In the genomic region with DNA sequence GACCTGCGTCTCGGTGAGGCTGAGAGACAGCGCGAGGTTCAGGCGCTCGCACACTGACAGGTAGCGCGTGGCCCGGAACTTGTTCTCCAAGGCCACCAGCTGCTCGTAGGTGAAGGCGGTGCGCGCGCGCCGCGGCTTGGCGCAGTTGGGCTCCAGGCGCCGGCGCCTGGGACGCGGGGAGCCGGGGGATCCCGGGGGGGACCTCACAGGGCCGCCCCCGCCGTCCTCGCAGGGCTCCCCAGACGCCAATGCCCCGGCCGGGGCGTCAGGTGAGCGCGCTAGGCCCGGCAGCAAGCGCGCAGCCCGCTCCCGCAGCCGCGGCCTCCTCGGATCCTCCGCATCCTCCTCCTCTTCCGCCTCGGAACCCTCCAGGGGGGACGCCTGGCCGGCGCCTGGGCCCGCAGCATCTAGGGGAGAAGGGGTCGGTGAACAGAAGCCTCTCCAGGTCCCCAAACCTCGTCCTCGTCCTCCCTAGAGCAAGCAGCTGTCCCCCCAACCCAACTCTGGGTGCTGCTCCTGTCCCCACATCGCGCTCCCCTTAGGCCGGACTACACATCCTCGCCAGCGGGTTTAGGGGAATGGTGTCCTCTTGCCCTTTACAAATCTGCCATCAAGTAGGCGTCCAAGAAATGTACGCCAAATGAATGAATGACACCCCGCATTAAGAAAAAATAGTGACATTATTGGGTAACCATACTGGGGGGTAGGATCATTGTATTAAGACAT, we compare ENCODE assay signal across 11 cellular contexts. TPM values are rescaled to one million over a fixed set of nuclear protein-coding genes. Genes with fewer than 3 reads are reported as not detected.
DNase-seq lines count a peak whose midpoint lies in the region; ATAC-seq, FAIRE-seq and TF ChIP-seq lines count a peak whose summit lies in the region.
"Had no signal": no experiment of that assay in that cellular context is flagged by ENCODE, and none has a peak within 500 bp of the region (broad histone marks: within the 10 kb centered on the region; RNA-seq: fewer than 3 reads in every experiment).

No MANE protein-coding gene starts in this region.

- no peak overlapping the region for H2AFZ ChIP-seq in GM23248
- no peak overlapping the region for H2AFZ ChIP-seq in H1 (ENCODE audit: low read length)
- H2AFZ ChIP-seq in neuron (ENCODE audit: low read depth, low read length): peak overlapping the region; percentile 54

- H3K9me3 ChIP-seq in CD8-positive, alpha-beta T cell (ENCODE audit: low read length): no peaks in the 10 kb centered on the region
- no peaks in the 10 kb centered on the region for H3K9me3 ChIP-seq in GM23248 (ENCODE audit: low read depth)
- no peaks in the 10 kb centered on the region for H3K9me3 ChIP-seq in H1 (ENCODE audit: insufficient read depth in 2 of 2, low read depth in 1 of 2, low read length in 1 of 2)
- H3K9me3 ChIP-seq in neuron (ENCODE audit: low read length): no peaks in the 10 kb centered on the region

- H3F3A ChIP-seq in GM23248 (ENCODE audit: insufficient read depth): no peaks in the 10 kb centered on the region

- H3K4me3 Mint-ChIP-seq in CD8-positive, alpha-beta T cell: peak overlapping the region; percentile 50
- H3K4me3 Mint-ChIP-seq in activated T-helper 1 cell treated with anti-CD3 and anti-CD28 coated beads, Interleukin-12 subunit alpha, Interleukin-12 subunit beta, Interleukin-2, Interleukin-4 antibody, amounts not matched to agents 30 ng/mL and 10 ng/mL and 1 ng/mL, durations not matched to agents 14 hours and 24 hours and 36 hours: no peak overlapping the region
- no peak overlapping the region for H3K4me3 Mint-ChIP-seq in T-helper 2 cell treated with Interferon-gamma antibody and Interleukin-4, amounts not matched to agents 5 μg/mL and 100 μg/mL, for 36 hours

- no peak for TF ChIP-seq POLR2A in H1 (IDR thresholded peaks at IDR 0.05; ENCODE audit: control extremely low read depth in 1 of 2, low read depth in 2 of 2, low read length in 2 of 2)

- no peak overlapping the region for H4K5ac ChIP-seq in H1 (ENCODE audit: insufficient read length, low read depth, low read length)

- no peak overlapping the region for H2BK120ac ChIP-seq in H1 (replicated peaks; ENCODE audit: low read depth, low read length)

- no peak overlapping the region for H2BK12ac ChIP-seq in H1 (ENCODE audit: low read depth, low read length)

- H2BK20ac ChIP-seq in H1 (ENCODE audit: low read length): no peak overlapping the region

- intact Hi-C loops in CD8-positive, alpha-beta T cell (cut with DNase I, micrococcal nuclease): no loop called here
- intact Hi-C loops in activated T-helper 1 cell treated with anti-CD3 and anti-CD28 coated beads, Interleukin-12 subunit alpha, Interleukin-12 subunit beta, Interleukin-2, Interleukin-4 antibody, amounts not matched to agents 30 ng/mL and 10 ng/mL and 1 ng/mL, durations not matched to agents 14 hours and 24 hours and 36 hours (cut with micrococcal nuclease): loop anchor here (5.0 kb wide), 1 partner anchor 1306 kb away; no protein-coding TSS in a partner anchor

- peak overlapping the region; percentile 37 for H3K14ac ChIP-seq in H1 (ENCODE audit: insufficient read length)

- H3K23ac ChIP-seq in H1 (ENCODE audit: insufficient read length): peak overlapping the region; percentile 4

- peaks cover 20% of the 10 kb centered on the region for H3K4me1 ChIP-seq in CD8-positive, alpha-beta T cell (ENCODE audit: insufficient read depth, low read length)
- H3K4me1 ChIP-seq in GM23248 (ENCODE audit: insufficient read depth) (no peaks in the 10 kb centered on the region), H1 (replicated peaks in 1 of 4; ENCODE audit: control insufficient read depth in 3 of 4, insufficient read depth in 4 of 4, low read length in 3 of 4) (peaks cover 11 to 26% (median 15%) of the 10 kb centered on the region in 4 experiments), neuron (ENCODE audit: insufficient read depth, low read length) (peaks cover 27% of the 10 kb centered on the region)

- TF ChIP-seq EP300 in H1 (IDR thresholded peaks at IDR 0.05; ENCODE audit: borderline replicate concordance in 1 of 2, low read depth in 2 of 2, low read length in 2 of 2): no peak

- H3K4me2 ChIP-seq in GM23248 (ENCODE audit: unreplicated experiment) (no peak overlapping the region), H1 (ENCODE audit: insufficient read depth in 1 of 2, low read depth in 2 of 2, low read length in 2 of 2) (peak overlapping the region; percentile 95 to 96)

- H2BK15ac ChIP-seq in H1 (ENCODE audit: low read length): no peak overlapping the region

- H3K18ac ChIP-seq in H1 (ENCODE audit: extremely low read depth, low read length): no peak overlapping the region

- no peak overlapping the region; the same call in 1 of the 2 replicates for H4K8ac ChIP-seq in H1 (ENCODE audit: extremely low read depth, insufficient read depth, low read length)

- no peak overlapping the region for H2BK5ac ChIP-seq in H1 (ENCODE audit: low read depth, low read length)

- H4K20me1 ChIP-seq in GM23248 (ENCODE audit: insufficient read depth) (no peaks in the 10 kb centered on the region), H1 (replicated peaks in 1 of 2; ENCODE audit: control insufficient read depth in 1 of 2, insufficient read depth in 2 of 2, low read length in 2 of 2) (peaks cover 0 to 15% of the 10 kb centered on the region in 2 experiments)

- ATAC-seq in CD8-positive, alpha-beta T cell: no peak

- H3K56ac ChIP-seq in H1 (replicated peaks; ENCODE audit: insufficient read length, low read depth, low read length): no peak overlapping the region

- H3K4ac ChIP-seq in H1 (replicated peaks; ENCODE audit: insufficient read length, low read depth, low read length): peak overlapping the region; percentile 76

- POLR2A ChIA-PET in CD8-positive, alpha-beta T cell (lab: Charles Lee): no interaction called here
- POLR2A ChIA-PET in H1 (lab: Charles Lee; ENCODE audit: partially characterized antibody): interaction anchor here (1.0 to 6.5 kb wide), 3 partner anchors 11 to 291 kb away, joined by 3 to 43 read pairs (median 3); a partner anchor contains a TSS

- FAIRE-seq in H1 (lab: Jason Lieb, UNC): no peak

- no peaks in the 10 kb centered on the region for H3K9me3 Mint-ChIP-seq in CD8-positive, alpha-beta T cell
- no peaks in the 10 kb centered on the region for H3K9me3 Mint-ChIP-seq in activated T-helper 1 cell treated with anti-CD3 and anti-CD28 coated beads, Interleukin-12 subunit alpha, Interleukin-12 subunit beta, Interleukin-2, Interleukin-4 antibody, amounts not matched to agents 30 ng/mL and 10 ng/mL and 1 ng/mL, durations not matched to agents 14 hours and 24 hours and 36 hours
- no peaks in the 10 kb centered on the region for H3K9me3 Mint-ChIP-seq in T-helper 2 cell treated with Interferon-gamma antibody and Interleukin-4, amounts not matched to agents 5 μg/mL and 100 μg/mL, for 36 hours

- TF ChIP-seq RAD21 in H1 (IDR thresholded peaks at IDR 0.05 in 1 of 2, conservative IDR thresholded peaks at IDR 0.05 in 1 of 2; ENCODE audit: low read depth in 2 of 2, low read length in 2 of 2): no peak

- H3K9ac ChIP-seq in GM23248 (no peak overlapping the region), H1 (replicated peaks in 1 of 4; ENCODE audit: extremely low read depth in 1 of 4, low read depth in 3 of 4, low read length in 3 of 4) (no peak overlapping the region)

- TF ChIP-seq CTCF in CD8-positive, alpha-beta T cell (IDR thresholded peaks at IDR 0.05): no peak
- no peak for TF ChIP-seq CTCF in H1 (IDR thresholded peaks at IDR 0.05; ENCODE audit: control extremely low read depth in 1 of 3, insufficient read depth in 1 of 3, low read depth in 1 of 3, low read length in 3 of 3)

- in situ Hi-C loops in GM23248 (cut with MboI): no loop called here

- H3K9me2 ChIP-seq in GM23248 (ENCODE audit: insufficient read depth): no peaks in the 10 kb centered on the region

- H3K27ac ChIP-seq in CD8-positive, alpha-beta T cell (ENCODE audit: low read depth, low read length): no peak overlapping the region
- H3K27ac ChIP-seq in GM23248: no peak overlapping the region
- no peak overlapping the region for H3K27ac ChIP-seq in H1 (ENCODE audit: low read depth, low read length)

- H3K79me1 ChIP-seq in H1 (ENCODE audit: low read depth, low read length): no peaks in the 10 kb centered on the region

- no peak overlapping the region for H2AK5ac ChIP-seq in H1 (ENCODE audit: low read depth, low read length)

- H3K36me3 Mint-ChIP-seq in CD8-positive, alpha-beta T cell: no peaks in the 10 kb centered on the region
- no peaks in the 10 kb centered on the region for H3K36me3 Mint-ChIP-seq in activated T-helper 1 cell treated with anti-CD3 and anti-CD28 coated beads, Interleukin-12 subunit alpha, Interleukin-12 subunit beta, Interleukin-2, Interleukin-4 antibody, amounts not matched to agents 30 ng/mL and 10 ng/mL and 1 ng/mL, durations not matched to agents 14 hours and 24 hours and 36 hours (ENCODE audit: low read depth)
- no peaks in the 10 kb centered on the region for H3K36me3 Mint-ChIP-seq in T-helper 2 cell treated with Interferon-gamma antibody and Interleukin-4, amounts not matched to agents 5 μg/mL and 100 μg/mL, for 36 hours (ENCODE audit: low read depth)

- H3K36me3 ChIP-seq in CD8-positive, alpha-beta T cell (ENCODE audit: insufficient read depth, low read length): no peaks in the 10 kb centered on the region
- no peaks in the 10 kb centered on the region for H3K36me3 ChIP-seq in GM23248 (ENCODE audit: low read depth)
- peaks cover 0 to 2% (median 0%) of the 10 kb centered on the region in 4 experiments; a peak in 1 of 8 replicates for H3K36me3 ChIP-seq in H1 (ENCODE audit: control insufficient read depth in 2 of 4, insufficient read depth in 4 of 4, low read length in 3 of 4)
- no peaks in the 10 kb centered on the region for H3K36me3 ChIP-seq in neuron (ENCODE audit: insufficient read depth, low read length)

- 3 to 5% methylated on average over 37 to 58 of the region's 61 CpGs for WGBS in GM23248 (ENCODE audit: low coverage in 1 of 2, low lambda C conversion rate in 2 of 2, missing lambda C conversion rate in 2 of 2), 2 experiments
- 5% methylated on average over 43 of the region's 61 CpGs; no CpG with 5 or more reads in 1 of the 2 experiments for WGBS in H1 (ENCODE audit: extremely low coverage in 1 of 2, insufficient coverage in 1 of 2, insufficient read length in 1 of 2, insufficient replicate concordance in 2 of 2, low coverage in 1 of 2, low lambda C conversion rate in 2 of 2, missing lambda C conversion rate in 1 of 2), 2 experiments

- no peak for DNase-seq in CD8-positive, alpha-beta T cell
- DNase-seq in GM23248: peak; percentile 13
- DNase-seq in H1 (ENCODE audit: low read depth in 1 of 2, low spot score in 2 of 2): no peak
- DNase-seq in activated T-helper 1 cell treated with anti-CD3 and anti-CD28 coated beads, Interleukin-12 subunit alpha, Interleukin-12 subunit beta, Interleukin-2, Interleukin-4 antibody, amounts not matched to agents 30 ng/mL and 10 ng/mL and 1 ng/mL, durations not matched to agents 14 hours and 24 hours and 36 hours (ENCODE audit: low spot score): no peak
- no peak for DNase-seq in amniotic stem cell (lab: John Stamatoyannopoulos, UW)
- DNase-seq in T-helper 2 cell treated with Interferon-gamma antibody and Interleukin-4, amounts not matched to agents 5 μg/mL and 100 μg/mL, for 36 hours (ENCODE audit: low spot score): no peak
- DNase-seq: amygdala, NCI-H1930 had no signal

- no peak overlapping the region for H3K4me3 ChIP-seq in CD8-positive, alpha-beta T cell (ENCODE audit: low read depth, low read length)
- no peak overlapping the region for H3K4me3 ChIP-seq in GM23248
- peak overlapping the region; percentile 33 to 72 (median 66) for H3K4me3 ChIP-seq in H1 (ENCODE audit: extremely low read depth in 1 of 4, insufficient read depth in 2 of 4, low read depth in 3 of 4, low read length in 4 of 4)
- peak overlapping the region; percentile 24 for H3K4me3 ChIP-seq in neuron (ENCODE audit: low read length)

- peaks cover 62% of the 10 kb centered on the region for H3K27me3 Mint-ChIP-seq in CD8-positive, alpha-beta T cell (ENCODE audit: low read depth)
- peaks cover 78% of the 10 kb centered on the region for H3K27me3 Mint-ChIP-seq in activated T-helper 1 cell treated with anti-CD3 and anti-CD28 coated beads, Interleukin-12 subunit alpha, Interleukin-12 subunit beta, Interleukin-2, Interleukin-4 antibody, amounts not matched to agents 30 ng/mL and 10 ng/mL and 1 ng/mL, durations not matched to agents 14 hours and 24 hours and 36 hours (ENCODE audit: insufficient read depth)
- H3K27me3 Mint-ChIP-seq in T-helper 2 cell treated with Interferon-gamma antibody and Interleukin-4, amounts not matched to agents 5 μg/mL and 100 μg/mL, for 36 hours (ENCODE audit: low read depth): peaks cover 75% of the 10 kb centered on the region

- H3K4me1 Mint-ChIP-seq in CD8-positive, alpha-beta T cell (ENCODE audit: low read depth): peaks cover 17% of the 10 kb centered on the region
- H3K4me1 Mint-ChIP-seq in activated T-helper 1 cell treated with anti-CD3 and anti-CD28 coated beads, Interleukin-12 subunit alpha, Interleukin-12 subunit beta, Interleukin-2, Interleukin-4 antibody, amounts not matched to agents 30 ng/mL and 10 ng/mL and 1 ng/mL, durations not matched to agents 14 hours and 24 hours and 36 hours (ENCODE audit: low read depth): peaks cover 6% of the 10 kb centered on the region
- peaks cover 3% of the 10 kb centered on the region for H3K4me1 Mint-ChIP-seq in T-helper 2 cell treated with Interferon-gamma antibody and Interleukin-4, amounts not matched to agents 5 μg/mL and 100 μg/mL, for 36 hours (ENCODE audit: low read depth)

- CTCF ChIA-PET in CD8-positive, alpha-beta T cell (lab: Charles Lee): no interaction called here
- CTCF ChIA-PET in H1 (lab: Charles Lee; ENCODE audit: partially characterized antibody): interaction anchor here (1.2 to 2.8 kb wide), 3 partner anchors 21 to 38 kb away, joined by 5 to 14 read pairs (median 5); no protein-coding TSS in a partner anchor

- H3K79me2 ChIP-seq in GM23248 (ENCODE audit: insufficient read depth) (no peaks in the 10 kb centered on the region), H1 (ENCODE audit: control insufficient read depth in 1 of 2, insufficient read depth in 2 of 2, low read length in 2 of 2) (no peaks in the 10 kb centered on the region)

- peaks cover 23% of the 10 kb centered on the region for H3K23me2 ChIP-seq in H1 (ENCODE audit: low read depth, low read length)

- H3K27ac Mint-ChIP-seq in CD8-positive, alpha-beta T cell: no peak overlapping the region
- H3K27ac Mint-ChIP-seq in activated T-helper 1 cell treated with anti-CD3 and anti-CD28 coated beads, Interleukin-12 subunit alpha, Interleukin-12 subunit beta, Interleukin-2, Interleukin-4 antibody, amounts not matched to agents 30 ng/mL and 10 ng/mL and 1 ng/mL, durations not matched to agents 14 hours and 24 hours and 36 hours: no peak overlapping the region
- no peak overlapping the region for H3K27ac Mint-ChIP-seq in T-helper 2 cell treated with Interferon-gamma antibody and Interleukin-4, amounts not matched to agents 5 μg/mL and 100 μg/mL, for 36 hours

- H4K91ac ChIP-seq in H1 (replicated peaks; ENCODE audit: insufficient read length, low read length): no peak overlapping the region

- peaks cover 32% of the 10 kb centered on the region for H3K27me3 ChIP-seq in CD8-positive, alpha-beta T cell (ENCODE audit: insufficient read depth, low read length)
- H3K27me3 ChIP-seq in GM23248 (replicated peaks; ENCODE audit: insufficient read depth): peaks cover 85% of the 10 kb centered on the region
- H3K27me3 ChIP-seq in H1 (replicated peaks in 1 of 4; ENCODE audit: control insufficient read depth in 3 of 4, extremely low read depth in 1 of 4, insufficient read depth in 3 of 4, low read length in 3 of 4): peaks cover 1 to 50% (median 38%) of the 10 kb centered on the region in 4 experiments
- peaks cover 84% of the 10 kb centered on the region for H3K27me3 ChIP-seq in neuron (ENCODE audit: insufficient read depth, low read length)

RNA-seq across cellular contexts. Expression of a gene that starts 1.9 kb away (rescaled TPM):
- not detected for total RNA-seq in CD8-positive, alpha-beta T cell
- not detected in 2 replicates for total RNA-seq in GM23248 (2014; rRNA removed; shearing (Covaris generic))
- polyA plus RNA-seq in GM23248 (2016; fragmentation: Nextera tagmentation; extraction: Ambion mirVana): not detected in 2 replicates
- total RNA-seq in H1 (2021; fragmentation: NEBNext Ultra II Directional; extraction: Animal tissue kit (Norgen Biotek cat#: 25700)): 33.9 and 34.9 TPM in 2 replicates
- 11.5 and 12.7 TPM in 2 replicates for polyA plus RNA-seq in H1 (2011; rRNA removed)
- polyA plus RNA-seq in H1 (2011; cell fraction: cytosol; rRNA removed): 17.0 TPM
- polyA plus RNA-seq in H1 (2011; cell fraction: nucleus; rRNA removed): 9.4 TPM
- 17.0 to 28.5 TPM (median 22.6 TPM) in 4 replicates for polyA plus RNA-seq in H1 (2012, experiment 1 of 2)
- polyA plus RNA-seq in H1 (2012, experiment 2 of 2): 25.6 TPM
- 22.8 TPM for polyA plus RNA-seq in H1 (2013, experiment 1 of 2)
- polyA plus RNA-seq in H1 (2013, experiment 2 of 2): 23.9 TPM
- polyA minus RNA-seq in H1 (2011; rRNA and poly(A)+ RNA removed): 18.1 and 19.2 TPM in 2 replicates
- 29.8 TPM for polyA minus RNA-seq in H1 (2011; cell fraction: cytosol; rRNA and poly(A)+ RNA removed)
- 15.2 TPM for polyA minus RNA-seq in H1 (2011; cell fraction: nucleus; rRNA and poly(A)+ RNA removed)
- total RNA-seq in activated T-helper 1 cell treated with anti-CD3 and anti-CD28 coated beads, Interleukin-12 subunit alpha, Interleukin-12 subunit beta, Interleukin-2, Interleukin-4 antibody, amounts not matched to agents 30 ng/mL and 10 ng/mL and 1 ng/mL, durations not matched to agents 14 hours and 24 hours and 36 hours: not detected in 2 replicates
- total RNA-seq: fibroblast of villous mesenchyme; T-helper 2 cell treated with Interferon-gamma antibody and Interleukin-4, amounts not matched to agents 100 ng/mL and 5 ng/mL, for 36 hours had no signal

RNA-seq across cellular contexts. Expression of a gene that starts 13.7 kb away (rescaled TPM):
- total RNA-seq in CD8-positive, alpha-beta T cell: 10 to 100 TPM; 14.4 to 17.3 TPM
- 17.5 and 19.0 TPM in 2 replicates for total RNA-seq in GM23248 (2014; rRNA removed; shearing (Covaris generic))
- polyA plus RNA-seq in GM23248 (2016; fragmentation: Nextera tagmentation; extraction: Ambion mirVana) (22.4 and 22.9 TPM in 2 replicates), H1 (2011; rRNA removed) (45.0 and 50.5 TPM in 2 replicates)
- 26.0 and 27.5 TPM in 2 replicates for total RNA-seq in H1 (2021; fragmentation: NEBNext Ultra II Directional; extraction: Animal tissue kit (Norgen Biotek cat#: 25700))
- polyA plus RNA-seq in H1 (2011; cell fraction: cytosol; rRNA removed): 39.2 TPM
- 40.4 TPM for polyA plus RNA-seq in H1 (2011; cell fraction: nucleus; rRNA removed)
- 20.9 to 42.0 TPM (median 37.2 TPM) in 4 replicates for polyA plus RNA-seq in H1 (2012, experiment 1 of 2)
- 36.6 TPM for polyA plus RNA-seq in H1 (2012, experiment 2 of 2)
- 18.9 TPM for polyA plus RNA-seq in H1 (2013, experiment 1 of 2)
- polyA plus RNA-seq in H1 (2013, experiment 2 of 2): 18.9 TPM
- 19.6 and 21.2 TPM in 2 replicates for polyA minus RNA-seq in H1 (2011; rRNA and poly(A)+ RNA removed)
- polyA minus RNA-seq in H1 (2011; cell fraction: cytosol; rRNA and poly(A)+ RNA removed): 10.4 TPM
- 24.9 TPM for polyA minus RNA-seq in H1 (2011; cell fraction: nucleus; rRNA and poly(A)+ RNA removed)
- 4.6 and 5.0 TPM in 2 replicates for total RNA-seq in activated T-helper 1 cell treated with anti-CD3 and anti-CD28 coated beads, Interleukin-12 subunit alpha, Interleukin-12 subunit beta, Interleukin-2, Interleukin-4 antibody, amounts not matched to agents 30 ng/mL and 10 ng/mL and 1 ng/mL, durations not matched to agents 14 hours and 24 hours and 36 hours

RNA-seq across cellular contexts. Expression of a gene that starts 29.2 kb away (rescaled TPM):
- 10 to 100 TPM; 49.8 to 56.1 TPM for total RNA-seq in CD8-positive, alpha-beta T cell
- total RNA-seq in GM23248 (2014; rRNA removed; shearing (Covaris generic)): 225 and 232 TPM in 2 replicates
- polyA plus RNA-seq in GM23248 (2016; fragmentation: Nextera tagmentation; extraction: Ambion mirVana) (263 and 269 TPM in 2 replicates), H1 (2011; rRNA removed) (40.3 and 67.8 TPM in 2 replicates)
- total RNA-seq in H1 (2021; fragmentation: NEBNext Ultra II Directional; extraction: Animal tissue kit (Norgen Biotek cat#: 25700)): 121 TPM in 2 replicates
- 78.9 TPM for polyA plus RNA-seq in H1 (2011; cell fraction: cytosol; rRNA removed)
- polyA plus RNA-seq in H1 (2011; cell fraction: nucleus; rRNA removed): 33.9 TPM
- polyA plus RNA-seq in H1 (2012, experiment 1 of 2): 69.7 to 96.8 TPM (median 81.5 TPM) in 4 replicates
- 10.6 TPM for polyA plus RNA-seq in H1 (2012, experiment 2 of 2)
- polyA plus RNA-seq in H1 (2013, experiment 1 of 2): 57.5 TPM
- polyA plus RNA-seq in H1 (2013, experiment 2 of 2): 54.5 TPM
- 65.2 and 99.5 TPM in 2 replicates for polyA minus RNA-seq in H1 (2011; rRNA and poly(A)+ RNA removed)
- polyA minus RNA-seq in H1 (2011; cell fraction: cytosol; rRNA and poly(A)+ RNA removed): 42.3 TPM
- 33.1 TPM for polyA minus RNA-seq in H1 (2011; cell fraction: nucleus; rRNA and poly(A)+ RNA removed)
- total RNA-seq in activated T-helper 1 cell treated with anti-CD3 and anti-CD28 coated beads, Interleukin-12 subunit alpha, Interleukin-12 subunit beta, Interleukin-2, Interleukin-4 antibody, amounts not matched to agents 30 ng/mL and 10 ng/mL and 1 ng/mL, durations not matched to agents 14 hours and 24 hours and 36 hours: 35.6 and 37.9 TPM in 2 replicates

Comparison
In these comparisons a context has a peak if more than half of its experiments do, and no peak if none do; other contexts are left out.
1. H3K4me3 ChIP-seq: peak in H1 (4 of 4) and neuron (single experiment); none in CD8-positive, alpha-beta T cell (single experiment) and GM23248 (single experiment).
2. RNA of a gene that starts 1.9 kb away (total RNA-seq): 33.9 to 34.9 TPM in H1; not detected in CD8-positive, alpha-beta T cell, not detected in GM23248 and not detected in activated T-helper 1 cell treated with anti-CD3 and anti-CD28 coated beads, Interleukin-12 subunit alpha, Interleukin-12 subunit beta, Interleukin-2, Interleukin-4 antibody, amounts not matched to agents 30 ng/mL and 10 ng/mL and 1 ng/mL, durations not matched to agents 14 hours and 24 hours and 36 hours; every median in the first group is over 10 times any median in the second.